In genomic region chr18:28198588-28198987, GRCh38 we compare ENCODE assay signal across 30 cellular contexts.
"Had no signal": no experiment of that assay in that cellular context is flagged by ENCODE, and none has a peak within 500 bp of the region (broad histone marks: within the 10 kb centered on the region; RNA-seq: fewer than 3 reads in every experiment).

No MANE protein-coding gene starts in this region.

- ATAC-seq: left colon; left lung; lower lobe of right lung; mucosa of descending colon; naive thymus-derived CD4-positive, alpha-beta T cell; natural killer cell treated with Interleukin-12 subunit alpha and Interleukin-12 subunit beta and Interleukin-15 and Interleukin-18, amount 100 ng/mL, for 72 hours; right lobe of liver; stimulated activated naive B cell treated with anti-CD40 and anti-IgM and Interleukin-4, amounts not matched to agents 10 μg/mL and 1 μg/mL and 100 μg/mL, for 72 hours; stimulated activated naive CD8-positive, alpha-beta T cell treated with anti-CD3 and anti-CD28 coated beads, Interleukin-15, Interleukin-2, amounts not matched to agents 100 U/mL and 50 U/mL, for 24 hours had no signal

- H3K4me3 ChIP-seq: left lung, lower lobe of right lung, mucosa of descending colon, right atrium auricular region, right lobe of liver, smooth muscle cell, stomach, testis, thyroid gland, transverse colon, upper lobe of left lung, vagina had no signal

- H3K36me3 Mint-ChIP-seq: immature natural killer cell; mesothelial cell of epicardium; natural killer cell treated with Interleukin-12 subunit alpha and Interleukin-12 subunit beta and Interleukin-15 and Interleukin-18, amount 100 ng/mL, for 72 hours; stimulated activated naive B cell treated with anti-CD40 and anti-IgM and Interleukin-4, amounts not matched to agents 10 μg/mL and 1 μg/mL and 100 μg/mL, for 72 hours had no signal

- H3K27ac Mint-ChIP-seq: immature natural killer cell; mesothelial cell of epicardium; naive thymus-derived CD4-positive, alpha-beta T cell; natural killer cell treated with Interleukin-12 subunit alpha and Interleukin-12 subunit beta and Interleukin-15 and Interleukin-18, amount 100 ng/mL, for 72 hours; progenitor cell of endocrine pancreas; stimulated activated naive B cell treated with anti-CD40 and anti-IgM and Interleukin-4, amounts not matched to agents 10 μg/mL and 1 μg/mL and 100 μg/mL, for 72 hours had no signal

- H3K36me3 ChIP-seq: left lung, lower lobe of right lung, neutrophil, right atrium auricular region, right lobe of liver, stomach, thyroid gland, transverse colon, upper lobe of left lung, vagina had no signal

- H3K9me3 Mint-ChIP-seq: mesothelial cell of epicardium had no signal

- H3K79me2 ChIP-seq: parathyroid adenoma had no signal

- H3K4me1 Mint-ChIP-seq: immature natural killer cell; naive thymus-derived CD4-positive, alpha-beta T cell; stimulated activated naive B cell treated with anti-CD40 and anti-IgM and Interleukin-4, amounts not matched to agents 10 μg/mL and 1 μg/mL and 100 μg/mL, for 72 hours had no signal

- H3K4me3 Mint-ChIP-seq: immature natural killer cell; mesothelial cell of epicardium; naive thymus-derived CD4-positive, alpha-beta T cell; natural killer cell treated with Interleukin-12 subunit alpha and Interleukin-12 subunit beta and Interleukin-15 and Interleukin-18, amount 100 ng/mL, for 72 hours; stimulated activated naive B cell treated with anti-CD40 and anti-IgM and Interleukin-4, amounts not matched to agents 10 μg/mL and 1 μg/mL and 100 μg/mL, for 72 hours had no signal

- H3K27me3 ChIP-seq: left lung, neutrophil, right atrium auricular region, right lobe of liver, stomach, testis, thyroid gland, transverse colon, upper lobe of left lung, vagina had no signal

- H2AFZ ChIP-seq: parathyroid adenoma had no signal

- H3K4me1 ChIP-seq: left lung, lower lobe of right lung, parathyroid adenoma, right atrium auricular region, stomach, testis, thyroid gland, transverse colon, upper lobe of left lung, vagina had no signal

- H3K27me3 Mint-ChIP-seq: natural killer cell treated with Interleukin-12 subunit alpha and Interleukin-12 subunit beta and Interleukin-15 and Interleukin-18, amount 100 ng/mL, for 72 hours; progenitor cell of endocrine pancreas; stimulated activated naive B cell treated with anti-CD40 and anti-IgM and Interleukin-4, amounts not matched to agents 10 μg/mL and 1 μg/mL and 100 μg/mL, for 72 hours had no signal

- H3K9me3 ChIP-seq: left lung, lower lobe of right lung, mucosa of descending colon, neutrophil, right atrium auricular region, right lobe of liver, stomach, testis, thyroid gland, transverse colon, upper lobe of left lung, vagina had no signal

- DNase-seq: immature natural killer cell; kidney; left colon; left lung; lower lobe of right lung; mammary epithelial cell; mesendoderm; mucosa of descending colon; naive thymus-derived CD4-positive, alpha-beta T cell; occipital lobe; right lobe of liver; stimulated activated CD4-positive, alpha-beta T cell treated with anti-CD3 and anti-CD28 coated beads, Interleukin-1b, Interleukin-23, amount 100 ng/mL, for 48 hours; stimulated activated CD4-positive, alpha-beta T cell treated with anti-CD3 and anti-CD28 coated beads, Interleukin-2, amount 100 ng/mL, for 48 hours; stimulated activated CD4-positive, alpha-beta T cell treated with anti-CD3 and anti-CD28 coated beads, Interleukin-4, amount 100 ng/mL, for 4 hours; stimulated activated CD8-positive, alpha-beta memory T cell treated with anti-CD3 and anti-CD28 coated beads, Interleukin-4, amount 100 ng/mL, for 48 hours; stimulated activated naive B cell treated with anti-CD40 and anti-IgM and Interleukin-4, amounts not matched to agents 10 μg/mL and 1 μg/mL and 100 μg/mL, for 72 hours; stimulated activated naive CD8-positive, alpha-beta T cell treated with anti-CD3 and anti-CD28 coated beads, Interleukin-15, Interleukin-2, amounts not matched to agents 100 U/mL and 50 U/mL, for 24 hours; stomach; testis; thyroid gland; transverse colon; upper lobe of left lung had no signal

- H3K27ac ChIP-seq: left lung, lower lobe of right lung, neutrophil, parathyroid adenoma, right atrium auricular region, right lobe of liver, stomach, testis, thyroid gland, transverse colon, upper lobe of left lung, vagina had no signal

- H3K4me2 ChIP-seq: smooth muscle cell had no signal

- H3K9ac ChIP-seq: parathyroid adenoma had no signal
